10 cellular contexts compared by ENCODE assay signal in the genomic region with DNA sequence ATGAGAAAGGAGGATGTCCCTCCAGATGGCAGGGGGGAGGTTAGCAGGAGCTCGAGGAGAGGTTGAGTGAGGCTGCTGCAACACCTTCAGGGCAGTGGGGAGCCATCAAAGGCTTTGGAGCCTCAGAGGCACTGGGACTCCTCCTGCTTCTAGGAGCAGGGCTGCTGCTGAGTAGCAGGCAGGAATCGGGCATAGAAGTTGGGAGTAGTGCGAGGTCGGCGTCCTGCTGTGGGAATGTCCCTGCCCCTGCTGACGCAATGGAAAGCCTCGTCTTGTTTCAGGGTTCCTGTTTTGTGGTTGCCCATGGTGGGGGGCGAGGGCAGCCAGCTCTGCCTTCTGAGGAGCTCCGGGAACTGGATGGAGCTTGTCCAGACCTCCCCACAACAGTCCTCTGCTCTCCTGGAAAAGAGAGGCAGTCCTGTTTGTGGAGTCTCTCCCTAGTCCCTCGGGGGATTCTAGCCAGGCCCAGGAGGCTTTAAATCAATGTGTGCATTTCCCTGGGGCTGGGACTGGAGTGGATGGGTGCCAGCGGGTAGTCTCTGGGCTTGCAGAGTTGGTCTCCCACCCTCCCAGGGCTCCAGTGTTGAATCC.
DNase-seq lines count a peak whose midpoint lies in the region; ATAC-seq and TF ChIP-seq lines count a peak whose summit lies in the region.
"Had no signal": no experiment of that assay in that cellular context is flagged by ENCODE, and none has a peak within 500 bp of the region (broad histone marks: within the 10 kb centered on the region; RNA-seq: fewer than 3 reads in every experiment).

No MANE protein-coding gene starts in this region.

- no peaks in the 10 kb centered on the region for H3F3A ChIP-seq in smooth muscle cell (ENCODE audit: low read depth)

- 60% methylated on average over 11 of the region's 11 CpGs for WGBS in smooth muscle cell (ENCODE audit: low lambda C conversion rate)

- TF ChIP-seq CTCF in smooth muscle cell (IDR thresholded peaks at IDR 0.05; ENCODE audit: borderline replicate concordance, insufficient read depth, poor library complexity, severe bottlenecking) = no peak

- H2AFZ ChIP-seq in smooth muscle cell (ENCODE audit: low read depth) = no peak overlapping the region

- H3K4me1 ChIP-seq in smooth muscle cell (ENCODE audit: low read depth) = peaks cover 6% of the 10 kb centered on the region

- DNase-seq in UCSD-AML1 (lab: John Stamatoyannopoulos, UW; ENCODE audit: unreplicated experiment) = peak; percentile 81
- DNase-seq in cardiac septum (ENCODE audit: low spot score) = peak; percentile 89
- no peak for DNase-seq in smooth muscle cell (lab: John Stamatoyannopoulos, UW; ENCODE audit: unreplicated experiment)
- no peak for DNase-seq in NAMALWA (ENCODE audit: low spot score)
- DNase-seq in stimulated activated CD4-positive, alpha-beta T cell treated with anti-CD3 and anti-CD28 coated beads, Interleukin-4, amount 100 ng/mL, for 4 hours = no peak
- DNase-seq in AG08395 (ENCODE audit: low spot score) = no peak
- DNase-seq: NK-92 treated with Interleukin-12 subunit alpha and Interleukin-12 subunit beta, amount 100 ng/mL, for 24 hours; stimulated activated CD4-positive, alpha-beta T cell treated with anti-CD3 and anti-CD28 coated beads, Interleukin-2, amount 100 ng/mL, for 48 hours had no signal

- intact Hi-C loops in cardiac septum (cut with DNase I) = no loop called here

- H3K27ac ChIP-seq in smooth muscle cell (ENCODE audit: low read depth) = peak overlapping the region; percentile 62

- H4K20me1 ChIP-seq in smooth muscle cell (ENCODE audit: low read depth) = peaks cover 100% of the 10 kb centered on the region

- H3K4me3 ChIP-seq in smooth muscle cell = no peak overlapping the region

- no peaks in the 10 kb centered on the region for H3K27me3 ChIP-seq in smooth muscle cell (ENCODE audit: low read depth)

- H3K4me2 ChIP-seq in smooth muscle cell = no peak overlapping the region

- no peaks in the 10 kb centered on the region for H3K9me3 ChIP-seq in smooth muscle cell (replicated peaks; ENCODE audit: low read depth)

- TF ChIP-seq POLR2A in GM18505 (IDR thresholded peaks at IDR 0.05; ENCODE audit: borderline replicate concordance, extremely low read depth, insufficient read depth, insufficient read length) = peak; percentile 63

- H3K79me2 ChIP-seq in smooth muscle cell (ENCODE audit: low read depth) = peaks cover 90% of the 10 kb centered on the region

- H3K36me3 ChIP-seq in smooth muscle cell (ENCODE audit: low read depth) = no peaks in the 10 kb centered on the region

- peak overlapping the region; percentile 6 for H3K9ac ChIP-seq in smooth muscle cell (ENCODE audit: low read depth)

- ATAC-seq in GM18505 (IDR thresholded peaks at IDR 0.05; ENCODE audit: unreplicated experiment) (no peak), HG03457 (IDR thresholded peaks at IDR 0.05; ENCODE audit: unreplicated experiment) (no peak)

Comparison
In these comparisons a context has a peak if more than half of its experiments do, and no peak if none do; other contexts are left out.
1. DNase-seq: peak in UCSD-AML1 (single experiment) and cardiac septum (single experiment); none in smooth muscle cell (single experiment), NAMALWA (single experiment), stimulated activated CD4-positive, alpha-beta T cell treated with anti-CD3 and anti-CD28 coated beads, Interleukin-4, amount 100 ng/mL, for 4 hours (0 of 2) and AG08395 (single experiment).